ENCODE assay signal across 17 cellular contexts in the genomic region with DNA sequence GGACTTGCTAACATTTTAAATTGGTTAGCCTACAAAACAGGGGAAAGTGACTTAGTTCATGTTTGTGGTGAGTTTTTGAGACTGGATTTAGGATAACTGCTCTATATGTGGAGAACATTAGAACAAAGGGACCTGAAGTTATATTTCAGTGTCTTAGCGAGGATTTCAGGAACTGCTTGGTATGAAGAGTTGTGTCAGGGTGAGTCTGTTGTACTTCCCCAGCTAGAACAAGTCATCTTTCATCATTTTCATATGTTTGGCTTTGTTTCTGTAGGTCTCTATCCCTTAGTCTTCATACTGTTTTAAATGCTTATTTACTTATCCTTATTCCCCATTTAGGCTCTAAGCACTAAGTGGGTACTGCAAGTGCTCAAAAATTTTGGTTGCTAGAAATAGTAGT. TPM values are rescaled to one million over a fixed set of nuclear protein-coding genes. Genes with fewer than 3 reads are reported as not detected.
A peak's percentile ranks its signal among the peaks of the same experiment; 100 is the strongest.
DNase-seq lines count a peak whose midpoint lies in the region; ATAC-seq and TF ChIP-seq lines count a peak whose summit lies in the region.
"Had no signal": no experiment of that assay in that cellular context is flagged by ENCODE, and none has a peak within 500 bp of the region (broad histone marks: within the 10 kb centered on the region; RNA-seq: fewer than 3 reads in every experiment).

No MANE protein-coding gene starts in this region.

- ATAC-seq in Panc1 (no peak), GM19328 (IDR thresholded peaks at IDR 0.05; ENCODE audit: unreplicated experiment) (no peak)

- no peak for DNase-seq in Panc1 (ENCODE audit: low read depth, low spot score)
- no peak for DNase-seq in endodermal cell
- DNase-seq in anterior cingulate cortex (lab: John Stamatoyannopoulos, UW): no peak
- DNase-seq in ureter (ENCODE audit: low spot score): no peak
- DNase-seq: amygdala, C1 segment of cervical spinal cord, lower lobe of right lung, naive B cell, NCI-H2029, NCI-H526 treated with DMSO at 0.1 percent for 48 hours, Peyer's patch, retina, SW 1271 had no signal

- POLR2A ChIA-PET in Panc1 (lab: Charles Lee): no interaction called here

- peak overlapping the region; percentile 61 for H3K27ac ChIP-seq in 22Rv1
- H3K27ac ChIP-seq in BLaER1 treated with 17β-estradiol and CSF1 and Interleukin-3, amounts not matched to agents 10 nM and 100 nM: peak overlapping the region in 2 of 11 experiments; percentile 9 to 13; a peak in 1 of 22 replicates
- peak overlapping the region; percentile 25; the same call in 1 of the 2 replicates for H3K27ac ChIP-seq in Panc1 (ENCODE audit: low read length)
- no peak overlapping the region for H3K27ac ChIP-seq in endodermal cell (ENCODE audit: low read depth, low read length)
- H3K27ac ChIP-seq: epithelial cell of prostate, lower lobe of right lung, Peyer's patch had no signal

- BruUV-seq in Panc1 (replicated peaks; lab: Mats Ljungman, UMichigan): no TSS peak

- H3K36me3 ChIP-seq in BLaER1 treated with 17β-estradiol and CSF1 and Interleukin-3, amounts not matched to agents 10 nM and 100 nM: peaks cover 2 to 40% (median 33%) of the 10 kb centered on the region in 11 experiments; a peak in 21 of 22 replicates
- no peaks in the 10 kb centered on the region for H3K36me3 ChIP-seq in Panc1 (ENCODE audit: control insufficient read depth, insufficient read depth, low read length)
- H3K36me3 ChIP-seq in endodermal cell (ENCODE audit: control insufficient read depth, insufficient read depth, low read length): peaks cover 5% of the 10 kb centered on the region

- TF ChIP-seq CTCF in 22Rv1 (IDR thresholded peaks at IDR 0.05) (no peak), Panc1 (IDR thresholded peaks at IDR 0.05) (no peak), endodermal cell (conservative IDR thresholded peaks at IDR 0.05) (no peak)

- no peak overlapping the region for H3K9ac ChIP-seq in BLaER1 treated with 17β-estradiol and CSF1 and Interleukin-3, amounts not matched to agents 10 nM and 100 nM
- H3K9ac ChIP-seq in endodermal cell (ENCODE audit: extremely low read depth, low read length, poor library complexity, severe bottlenecking): no peak overlapping the region

- CTCF ChIA-PET in Panc1 (lab: Charles Lee): no interaction called here

- peaks cover 47 to 96% (median 61%) of the 10 kb centered on the region in 10 experiments for H3K4me1 ChIP-seq in BLaER1 treated with 17β-estradiol and CSF1 and Interleukin-3, amounts not matched to agents 10 nM and 100 nM
- H3K4me1 ChIP-seq in Panc1 (ENCODE audit: control insufficient read depth, insufficient read depth, low read length): peaks cover 52% of the 10 kb centered on the region
- H3K4me1 ChIP-seq in endodermal cell (ENCODE audit: control insufficient read depth, insufficient read depth, low read length): peaks cover 4% of the 10 kb centered on the region

- WGBS in endodermal cell (ENCODE audit: insufficient coverage in 1 of 2, insufficient read length in 1 of 2), 2 experiments: 100% methylated on average over 1 of the region's 1 CpG

- no peak overlapping the region for H3K4me3 ChIP-seq in BLaER1 treated with 17β-estradiol and CSF1 and Interleukin-3, amounts not matched to agents 10 nM and 100 nM
- H3K4me3 ChIP-seq in Panc1 (ENCODE audit: low read depth in 2 of 2, low read length in 2 of 2) (no peak overlapping the region), endodermal cell (ENCODE audit: low read length) (no peak overlapping the region)
- H3K4me3 ChIP-seq: lower lobe of right lung, Peyer's patch had no signal

- no peaks in the 10 kb centered on the region for H3K27me3 Mint-ChIP-seq in endodermal cell (ENCODE audit: insufficient read depth)
- H3K27me3 Mint-ChIP-seq: naive B cell had no signal

- peak overlapping the region in 9 of 11 experiments; percentile 8 to 85 (median 30); a peak in 10 of 22 replicates for H3K4me2 ChIP-seq in BLaER1 treated with 17β-estradiol and CSF1 and Interleukin-3, amounts not matched to agents 10 nM and 100 nM

- peaks cover 14% of the 10 kb centered on the region for H3K36me3 Mint-ChIP-seq in endodermal cell (ENCODE audit: low read depth)

- peaks cover 0 to 8% (median 1%) of the 10 kb centered on the region in 11 experiments; a peak in 13 of 22 replicates for H3K9me3 ChIP-seq in BLaER1 treated with 17β-estradiol and CSF1 and Interleukin-3, amounts not matched to agents 10 nM and 100 nM (replicated peaks in 1 of 11)
- H3K9me3 ChIP-seq in Panc1 (ENCODE audit: control insufficient read depth, insufficient read depth, low read depth, low read length) (no peaks in the 10 kb centered on the region), endodermal cell (ENCODE audit: control insufficient read depth, low read length) (peaks cover 2% of the 10 kb centered on the region)
- H3K9me3 ChIP-seq: lower lobe of right lung, Peyer's patch had no signal

- H4K20me1 ChIP-seq in BLaER1 treated with 17β-estradiol and CSF1 and Interleukin-3, amounts not matched to agents 10 nM and 100 nM: peaks cover 65 to 96% (median 93%) of the 10 kb centered on the region in 11 experiments

- H3K27ac Mint-ChIP-seq in endodermal cell: peak overlapping the region; percentile 6

- peaks cover under 1% of the 10 kb centered on the region for H3K9me3 Mint-ChIP-seq in endodermal cell

- intact Hi-C loops in Panc1 (cut with micrococcal nuclease; ENCODE audit: unreplicated experiment): no loop called here

- in situ Hi-C loops in Panc1 (cut with HindIII; ENCODE audit: low pct_unique_long_range_greater_than_20kb, low sequenced_read_pairs): no loop called here

- H3K27me3 ChIP-seq in BLaER1 treated with 17β-estradiol and CSF1 and Interleukin-3, amounts not matched to agents 10 nM and 100 nM: no peaks in the 10 kb centered on the region
- H3K27me3 ChIP-seq in Panc1 (ENCODE audit: control insufficient read depth, insufficient read depth, low read length): no peaks in the 10 kb centered on the region
- no peaks in the 10 kb centered on the region for H3K27me3 ChIP-seq in endodermal cell (ENCODE audit: control insufficient read depth, insufficient read depth, low read length, poor library complexity, severe bottlenecking)
- H3K27me3 ChIP-seq: Peyer's patch had no signal

- no peak overlapping the region for H3K4me3 Mint-ChIP-seq in endodermal cell

- H3K4me1 Mint-ChIP-seq in endodermal cell: peaks cover 28% of the 10 kb centered on the region

RNA-seq across cellular contexts. Expression of gene KCMF1, which starts 41.9 kb away (rescaled TPM):
- total RNA-seq in Panc1 (2021; ENCODE audit: unreplicated experiment) (163 TPM), endodermal cell (10 to 100 TPM; 71.8 to 86.8 TPM), ureter (55.2 TPM)
- polyA plus RNA-seq in Panc1 (2012; ENCODE audit: insufficient read length): 73.4 TPM
- 77.4 TPM for polyA plus RNA-seq in endodermal cell (2013, experiment 1 of 2)
- 68.3 TPM for polyA plus RNA-seq in endodermal cell (2013, experiment 2 of 2)
